In the genomic region with DNA sequence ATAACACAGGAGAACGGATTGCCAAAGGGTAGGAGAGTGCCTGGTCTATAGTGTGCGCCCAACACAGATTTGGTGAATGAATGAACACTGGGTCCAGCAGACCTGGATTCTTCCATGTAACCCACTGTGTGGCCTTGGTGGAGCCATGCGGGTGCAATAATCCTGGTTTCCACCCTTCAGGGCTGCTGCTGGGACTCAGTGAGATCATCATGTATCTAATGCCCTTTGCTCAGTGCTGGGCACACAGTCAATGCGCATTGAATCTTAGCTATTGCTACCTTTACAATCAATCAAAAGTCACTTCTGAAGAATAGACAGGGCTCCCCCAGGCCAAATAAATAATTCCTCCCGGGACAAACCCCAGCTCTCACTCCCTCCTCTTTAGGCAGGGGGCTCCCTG, we compare ENCODE assay signal across 17 cellular contexts. TPM values are rescaled to one million over a fixed set of nuclear protein-coding genes. Genes with fewer than 3 reads are reported as not detected.
DNase-seq lines count a peak whose midpoint lies in the region; ATAC-seq, FAIRE-seq and TF ChIP-seq lines count a peak whose summit lies in the region.
"Had no signal": no experiment of that assay in that cellular context is flagged by ENCODE, and none has a peak within 500 bp of the region (broad histone marks: within the 10 kb centered on the region; RNA-seq: fewer than 3 reads in every experiment).

No MANE protein-coding gene starts in this region.

- no peak for FAIRE-seq in urothelium cell line (lab: Jason Lieb, UNC)

- CTCF ChIA-PET in CD8-positive, alpha-beta T cell (lab: Charles Lee): interaction anchor here (1.2 to 1.5 kb wide), 2 partner anchors 27 to 83 kb away, joined by 3 to 7 read pairs; no protein-coding TSS in a partner anchor
- CTCF ChIA-PET in IMR-90 (lab: Yijun Ruan, JAX): interaction anchor here (1.6 kb wide), 1 partner anchor 82 kb away, joined by 3 read pairs; no protein-coding TSS in a partner anchor

- no peak overlapping the region for H4K5ac ChIP-seq in IMR-90 (ENCODE audit: low read depth, low read length)

- H3K79me2 ChIP-seq in neural progenitor cell (ENCODE audit: low read depth): no peaks in the 10 kb centered on the region

- POLR2A ChIA-PET in CD8-positive, alpha-beta T cell (lab: Charles Lee): interaction anchor here (0.9 kb wide), 1 partner anchor 79 kb away, joined by 3 read pairs; no protein-coding TSS in a partner anchor
- POLR2A ChIA-PET in IMR-90 (lab: Charles Lee; ENCODE audit: unreplicated experiment): no interaction called here

- H4K91ac ChIP-seq in IMR-90 (ENCODE audit: insufficient read depth, low read depth, low read length): no peak overlapping the region

- peaks cover 60% of the 10 kb centered on the region for H3K4me1 ChIP-seq in CD8-positive, alpha-beta T cell (ENCODE audit: insufficient read depth, low read length)
- H3K4me1 ChIP-seq in IMR-90 (ENCODE audit: control insufficient read depth, insufficient read depth, low read length) (peaks cover 9% of the 10 kb centered on the region), neural progenitor cell (peaks cover 25% of the 10 kb centered on the region), stomach (peaks cover 2 to 44% (median 21%) of the 10 kb centered on the region in 4 donors)
- H3K4me1 ChIP-seq in effector memory CD4-positive, alpha-beta T cell (ENCODE audit: control insufficient read depth, insufficient read depth, low read length, poor library complexity, severe bottlenecking): peaks cover 40% of the 10 kb centered on the region

- H3K9me3 Mint-ChIP-seq in CD8-positive, alpha-beta T cell: no peaks in the 10 kb centered on the region
- no peaks in the 10 kb centered on the region for H3K9me3 Mint-ChIP-seq in neural progenitor cell

- intact Hi-C loops in CD8-positive, alpha-beta T cell (cut with DNase I, micrococcal nuclease): no loop called here
- intact Hi-C loops in IMR-90 (cut with micrococcal nuclease): no loop called here
- intact Hi-C loops in stomach (cut with DNase I; ENCODE audit: low total_unique reads): no loop called here

- H3K79me1 ChIP-seq in IMR-90 (ENCODE audit: low read depth in 1 of 2, low read length in 2 of 2): peaks cover 0 to 20% of the 10 kb centered on the region in 2 experiments; a peak in 2 of 4 replicates

- no peak overlapping the region for H2BK5ac ChIP-seq in IMR-90 (ENCODE audit: low read depth, low read length, poor library complexity, severe bottlenecking)

- no peak overlapping the region for H2BK20ac ChIP-seq in IMR-90 (ENCODE audit: low read depth, low read length)

- no peak overlapping the region for H3K56ac ChIP-seq in IMR-90 (ENCODE audit: extremely low read depth, insufficient read depth, low read length)

- WGBS in IMR-90 (ENCODE audit: extremely low coverage in 2 of 2, insufficient read length in 1 of 2), 2 experiments: 100% methylated on average over 2 of the region's 5 CpGs; no CpG with 5 or more reads in 1 of the 2 experiments
- 74 to 95% (median 87%) methylated on average over 5 of the region's 5 CpGs for WGBS in stomach, 5 donors

- TF ChIP-seq POLR2A in IMR-90 (IDR thresholded peaks at IDR 0.05; ENCODE audit: low read depth, low read length) (no peak), stomach (IDR thresholded peaks at IDR 0.05) (no peak)

- H3K9me3 ChIP-seq in CD8-positive, alpha-beta T cell (ENCODE audit: low read length): no peaks in the 10 kb centered on the region
- H3K9me3 ChIP-seq in IMR-90 (ENCODE audit: control insufficient read depth, insufficient read depth, low read length) (no peaks in the 10 kb centered on the region), neural progenitor cell (ENCODE audit: low read depth) (no peaks in the 10 kb centered on the region), stomach (no peaks in the 10 kb centered on the region)
- H3K9me3 ChIP-seq in effector memory CD4-positive, alpha-beta T cell (ENCODE audit: control insufficient read depth, low read length): no peaks in the 10 kb centered on the region
- H3K9me3 ChIP-seq: heart right ventricle, thoracic aorta had no signal

- no peak overlapping the region; the same call in 2 of the 3 replicates for H2BK15ac ChIP-seq in IMR-90 (ENCODE audit: low read depth, low read length)

- peak overlapping the region; percentile 32 for H3K4me3 ChIP-seq in CD8-positive, alpha-beta T cell (ENCODE audit: low read depth, low read length)
- H3K4me3 ChIP-seq in IMR-90 (ENCODE audit: insufficient read depth, low read depth, low read length) (no peak overlapping the region), neural progenitor cell (no peak overlapping the region), stomach (no peak overlapping the region)
- peak overlapping the region; percentile 42 for H3K4me3 ChIP-seq in effector memory CD4-positive, alpha-beta T cell (ENCODE audit: insufficient read depth, low read depth, low read length, poor library complexity, severe bottlenecking)
- H3K4me3 ChIP-seq: thoracic aorta had no signal

- H3K4me2 ChIP-seq in IMR-90 (ENCODE audit: low read depth, low read length): no peak overlapping the region
- peak overlapping the region; percentile 65 for H3K4me2 ChIP-seq in neural progenitor cell

- H2BK120ac ChIP-seq in IMR-90 (ENCODE audit: low read depth, low read length): peak overlapping the region; percentile 20; the same call in 1 of the 2 replicates

- no peaks in the 10 kb centered on the region for H3K27me3 Mint-ChIP-seq in CD8-positive, alpha-beta T cell (ENCODE audit: low read depth)
- peaks cover 37% of the 10 kb centered on the region for H3K27me3 Mint-ChIP-seq in neural progenitor cell (ENCODE audit: insufficient read depth, low read depth)

- H4K20me1 ChIP-seq in IMR-90 (ENCODE audit: insufficient read depth, low read length): no peaks in the 10 kb centered on the region
- no peaks in the 10 kb centered on the region for H4K20me1 ChIP-seq in neural progenitor cell (ENCODE audit: low read depth)

- no peaks in the 10 kb centered on the region for H3K27me3 ChIP-seq in CD8-positive, alpha-beta T cell (ENCODE audit: insufficient read depth, low read length)
- H3K27me3 ChIP-seq in IMR-90 (ENCODE audit: control insufficient read depth, insufficient read depth, low read length) (no peaks in the 10 kb centered on the region), neural progenitor cell (peaks cover 24% of the 10 kb centered on the region), stomach (no peaks in the 10 kb centered on the region)
- no peaks in the 10 kb centered on the region for H3K27me3 ChIP-seq in effector memory CD4-positive, alpha-beta T cell (replicated peaks; ENCODE audit: control insufficient read depth, insufficient read depth, low read length, poor library complexity, severe bottlenecking)

- BruUV-seq in IMR-90 (replicated peaks; lab: Mats Ljungman, UMichigan): no TSS peak

- dilution Hi-C loops in IMR-90 (cut with HindIII; ENCODE audit: low sequenced_read_pairs, unreplicated experiment): no loop called here

- peak overlapping the region; percentile 38 for H3K27ac ChIP-seq in CD8-positive, alpha-beta T cell (ENCODE audit: low read depth, low read length)
- no peak overlapping the region for H3K27ac ChIP-seq in IMR-90 (ENCODE audit: insufficient read depth, low read length)
- peak overlapping the region; percentile 54 for H3K27ac ChIP-seq in effector memory CD4-positive, alpha-beta T cell (ENCODE audit: insufficient read depth, low read length, poor library complexity, severe bottlenecking)
- H3K27ac ChIP-seq in neural progenitor cell: no peak overlapping the region
- peak overlapping the region in 1 of 5 donors; percentile 14 for H3K27ac ChIP-seq in stomach
- H3K27ac ChIP-seq: heart right ventricle, thoracic aorta, VCaP had no signal

- H3K9ac ChIP-seq in IMR-90 (ENCODE audit: low read depth, low read length) (no peak overlapping the region), neural progenitor cell (no peak overlapping the region)

- no peak for ATAC-seq in CD8-positive, alpha-beta T cell
- ATAC-seq in IMR-90 (ENCODE audit: low read depth): no peak
- ATAC-seq: heart right ventricle, SK-N-SH treated with all-trans-retinoic acid at 6 μM for 48 hours had no signal

- H2AFZ ChIP-seq in IMR-90 (replicated peaks; ENCODE audit: low read length, poor library complexity) (no peak overlapping the region), neural progenitor cell (replicated peaks) (no peak overlapping the region)

- no peaks in the 10 kb centered on the region for H3K36me3 Mint-ChIP-seq in CD8-positive, alpha-beta T cell
- no peaks in the 10 kb centered on the region for H3K36me3 Mint-ChIP-seq in neural progenitor cell

- in situ Hi-C loops in IMR-90 (cut with MboI; ENCODE audit: low sequenced_read_pairs): no loop called here

- TF ChIP-seq CTCF in CD8-positive, alpha-beta T cell (IDR thresholded peaks at IDR 0.05): no peak
- no peak for TF ChIP-seq CTCF in IMR-90 (conservative IDR thresholded peaks at IDR 0.05; ENCODE audit: low read depth, low read length)
- TF ChIP-seq CTCF in neural progenitor cell (IDR thresholded peaks at IDR 0.05): no peak
- no peak for TF ChIP-seq CTCF in stomach (IDR thresholded peaks at IDR 0.05)

- peak overlapping the region; percentile 69 for H3K4ac ChIP-seq in IMR-90 (ENCODE audit: low read depth, low read length)

- TF ChIP-seq EP300 in stomach (IDR thresholded peaks at IDR 0.05): no peak

- H3K18ac ChIP-seq in IMR-90 (ENCODE audit: low read depth, low read length): no peak overlapping the region

- TF ChIP-seq RAD21 in IMR-90 (IDR thresholded peaks at IDR 0.05; ENCODE audit: low read length): no peak

- peak overlapping the region; percentile 57 for H3K4me3 Mint-ChIP-seq in CD8-positive, alpha-beta T cell
- H3K4me3 Mint-ChIP-seq in neural progenitor cell: peak overlapping the region; percentile 58

- peak overlapping the region; percentile 73 for H3K27ac Mint-ChIP-seq in CD8-positive, alpha-beta T cell
- no peak overlapping the region for H3K27ac Mint-ChIP-seq in neural progenitor cell

- H3F3A ChIP-seq in neural progenitor cell (ENCODE audit: low read depth): peaks cover 24% of the 10 kb centered on the region

- peaks cover 70% of the 10 kb centered on the region for H3K4me1 Mint-ChIP-seq in CD8-positive, alpha-beta T cell (ENCODE audit: low read depth)
- H3K4me1 Mint-ChIP-seq in neural progenitor cell: peaks cover 60% of the 10 kb centered on the region

- no peak overlapping the region for H3K14ac ChIP-seq in IMR-90 (replicated peaks; ENCODE audit: low read depth, low read length)

- H2AK9ac ChIP-seq in IMR-90 (replicated peaks; ENCODE audit: low read depth, low read length, poor library complexity): peak overlapping the region; percentile 33

- H3K23ac ChIP-seq in IMR-90 (ENCODE audit: low read depth, low read length): no peak overlapping the region

- 0 out of 4 replicates have a peak overlapping the region, but pooled peaks of 1 of the 2 experiments have one; percentile 16 for H4K8ac ChIP-seq in IMR-90 (ENCODE audit: low read depth in 2 of 2, low read length in 2 of 2)

- H3K36me3 ChIP-seq in CD8-positive, alpha-beta T cell (ENCODE audit: insufficient read depth, low read length): no peaks in the 10 kb centered on the region
- H3K36me3 ChIP-seq in IMR-90 (ENCODE audit: control insufficient read depth, insufficient read depth, low read length): no peaks in the 10 kb centered on the region
- no peaks in the 10 kb centered on the region for H3K36me3 ChIP-seq in effector memory CD4-positive, alpha-beta T cell (ENCODE audit: control insufficient read depth, insufficient read depth, low read length)
- no peaks in the 10 kb centered on the region for H3K36me3 ChIP-seq in neural progenitor cell
- no peaks in the 10 kb centered on the region for H3K36me3 ChIP-seq in stomach
- H3K36me3 ChIP-seq: heart right ventricle, thoracic aorta had no signal

- peaks cover 15% of the 10 kb centered on the region for H3K9me1 ChIP-seq in IMR-90 (ENCODE audit: insufficient read depth, low read length)

- DNase-seq in CD8-positive, alpha-beta T cell: no peak
- DNase-seq in IMR-90 (no peak), neural progenitor cell (ENCODE audit: low spot score) (no peak), urothelium cell line (ENCODE audit: low spot score) (no peak), stomach (no peak)
- no peak for DNase-seq in effector memory CD4-positive, alpha-beta T cell
- no peak for DNase-seq in stimulated activated CD4-positive, alpha-beta T cell treated with anti-CD3 and anti-CD28 coated beads, Interleukin-4, amount 100 ng/mL, for 1 hour
- DNase-seq: C1 segment of cervical spinal cord, DMS79, heart right ventricle, midbrain, NCI-H1048, NCI-H2081, NCI-H526 treated with DMSO at 0.1 percent for 48 hours had no signal

- H2AK5ac ChIP-seq in IMR-90 (ENCODE audit: low read depth, low read length): peak overlapping the region; percentile 49; the same call in 1 of the 2 replicates

RNA-seq across cellular contexts. Expression of a gene that starts 5.8 kb away (rescaled TPM):
- total RNA-seq in CD8-positive, alpha-beta T cell: not detected
- 22.5 and 24.0 TPM in 2 replicates for total RNA-seq in IMR-90 (2012; rRNA removed)
- 72.6 and 82.5 TPM in 2 replicates for polyA plus RNA-seq in IMR-90 (2012; rRNA removed)
- polyA plus RNA-seq in IMR-90 (2012; cell fraction: cytosol; rRNA removed): 65.8 and 89.5 TPM in 2 replicates
- 96.5 and 215 TPM in 2 replicates for polyA plus RNA-seq in IMR-90 (2012; cell fraction: nucleus; rRNA removed; ENCODE audit: low replicate concordance)
- 14.9 and 40.9 TPM in 2 replicates for total RNA-seq in neural progenitor cell (ENCODE audit: low replicate concordance)
- 100 to 1,000 TPM in 1 of 5 donors, 10 to 100 TPM in 3, 1 to 10 TPM in 1; 6.7 to 200 (median 42.7) TPM for total RNA-seq in stomach
- 10 to 100 TPM in 2 of 3 donors, 1 to 10 TPM in 1; 4.6 to 30.4 (median 11.0) TPM for polyA plus RNA-seq in stomach

RNA-seq across cellular contexts. Expression of a gene that starts 50.7 kb away (rescaled TPM):
- 1 to 10 TPM; 4.3 to 5.6 TPM for total RNA-seq in CD8-positive, alpha-beta T cell
- total RNA-seq in IMR-90 (2012; rRNA removed) (3.3 and 4.5 TPM in 2 replicates), neural progenitor cell (ENCODE audit: low replicate concordance) (10.9 and 22.2 TPM in 2 replicates), stomach (10 to 100 TPM in 2 of 5 donors, 1 to 10 TPM in 3; 3.5 to 17.4 (median 8.1) TPM)
- polyA plus RNA-seq in IMR-90 (2012; rRNA removed) (16.8 and 17.2 TPM in 2 replicates), stomach (10 to 100 TPM in 1 of 3 donors, 1 to 10 TPM in 2; 9.5 to 20.1 (median 9.5) TPM)
- polyA plus RNA-seq in IMR-90 (2012; cell fraction: cytosol; rRNA removed): 13.6 and 18.3 TPM in 2 replicates
- polyA plus RNA-seq in IMR-90 (2012; cell fraction: nucleus; rRNA removed; ENCODE audit: low replicate concordance): 34.8 and 65.2 TPM in 2 replicates

Comparison
In these comparisons a context has a peak if more than half of its experiments do, and no peak if none do; other contexts are left out.
1. H3K27ac ChIP-seq: peak in CD8-positive, alpha-beta T cell (single experiment) and effector memory CD4-positive, alpha-beta T cell (single experiment); none in IMR-90 (single experiment) and neural progenitor cell (single experiment).
2. H3K4me3 ChIP-seq: peak in CD8-positive, alpha-beta T cell (single experiment) and effector memory CD4-positive, alpha-beta T cell (single experiment); none in IMR-90 (single experiment), neural progenitor cell (single experiment) and stomach (0 of 4).
3. RNA of a gene that starts 5.8 kb away (total RNA-seq): 6.7 to 200 TPM in stomach, 22.5 to 24.0 TPM in IMR-90 and 14.9 to 40.9 TPM in neural progenitor cell; not detected in CD8-positive, alpha-beta T cell; every median in the first group is over 4 times any median in the second.